In the genomic region with DNA sequence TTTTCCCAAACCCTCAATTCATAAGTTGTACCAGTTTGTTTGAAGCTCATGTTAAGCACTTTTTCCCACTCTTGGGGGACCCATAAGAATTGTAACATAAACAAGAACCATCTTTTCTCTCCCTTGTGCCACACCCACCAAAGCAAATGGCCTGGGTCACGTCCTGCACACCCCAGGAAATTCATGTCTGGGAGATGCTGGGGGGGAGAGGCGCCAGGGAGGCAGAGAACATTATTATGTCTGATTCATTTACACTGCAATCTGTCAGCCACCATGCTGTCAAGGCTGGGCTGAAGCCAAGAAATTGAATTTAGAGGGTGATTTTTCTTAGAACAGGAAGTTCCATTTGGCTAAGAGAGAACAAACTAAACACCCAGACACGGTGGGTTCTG, we compare ENCODE assay signal across 10 cellular contexts. TPM values are rescaled to one million over a fixed set of nuclear protein-coding genes. Genes with fewer than 3 reads are reported as not detected.
DNase-seq lines count a peak whose midpoint lies in the region; ATAC-seq, FAIRE-seq and TF ChIP-seq lines count a peak whose summit lies in the region.
"Had no signal": no experiment of that assay in that cellular context is flagged by ENCODE, and none has a peak within 500 bp of the region (broad histone marks: within the 10 kb centered on the region; RNA-seq: fewer than 3 reads in every experiment).

No MANE protein-coding gene starts in this region.

- peak; percentile 27 for DNase-seq in NCI-H1436 treated with DMSO at 0.1 percent for 48 hours (lab: John Stamatoyannopoulos, UW)
- no peak for DNase-seq in NCI-H1436 (lab: John Stamatoyannopoulos, UW)
- peak; percentile 67 for DNase-seq in astrocyte (ENCODE audit: low read depth)
- no peak for DNase-seq in tibial nerve (ENCODE audit: low spot score in 2 of 2)
- no peak for DNase-seq in ecto neural progenitor cell (ENCODE audit: low spot score)

- TF ChIP-seq EP300 in tibial nerve (IDR thresholded peaks at IDR 0.05): no peak

- peaks cover 53% of the 10 kb centered on the region for H3K36me3 Mint-ChIP-seq in astrocyte (ENCODE audit: low read depth, unreplicated experiment)

- FAIRE-seq in astrocyte (lab: Jason Lieb, UNC): no peak
- FAIRE-seq: A549 had no signal

- no peak for TF ChIP-seq POLR2A in tibial nerve (IDR thresholded peaks at IDR 0.05)

- H3K4me1 Mint-ChIP-seq in astrocyte (ENCODE audit: low read depth, unreplicated experiment): peaks cover 34% of the 10 kb centered on the region

- H3K4me1 ChIP-seq in astrocyte (ENCODE audit: insufficient read depth, low read length) (peaks cover 38% of the 10 kb centered on the region), tibial nerve (peaks cover 0 to 52% (median 26%) of the 10 kb centered on the region in 4 donors)

- 11 to 19% methylated on average over 3 of the region's 3 CpGs for WGBS in tibial nerve, 2 donors

- no peak for TF ChIP-seq CTCF in astrocyte (IDR thresholded peaks at IDR 0.05; ENCODE audit: insufficient read depth, low read depth, low read length)
- no peak for TF ChIP-seq CTCF in tibial nerve (IDR thresholded peaks at IDR 0.05)

- H4K20me1 ChIP-seq in astrocyte (ENCODE audit: insufficient read depth, low read length): no peaks in the 10 kb centered on the region

- peak overlapping the region; percentile 62 for H3K9ac ChIP-seq in astrocyte (ENCODE audit: low read length)

- H3K27me3 Mint-ChIP-seq in astrocyte (ENCODE audit: low read depth, unreplicated experiment): no peaks in the 10 kb centered on the region

- peaks cover 79% of the 10 kb centered on the region for H3K36me3 ChIP-seq in astrocyte (ENCODE audit: insufficient read depth, low read length)
- peaks cover 0 to 58% (median 0%) of the 10 kb centered on the region in 3 donors for H3K36me3 ChIP-seq in tibial nerve

- no peak overlapping the region for H2AFZ ChIP-seq in astrocyte (ENCODE audit: low read depth, low read length)

- no peaks in the 10 kb centered on the region for H3K9me3 Mint-ChIP-seq in astrocyte (ENCODE audit: unreplicated experiment)

- H3K79me2 ChIP-seq in astrocyte (ENCODE audit: insufficient read depth, low read length): peaks cover 10% of the 10 kb centered on the region

- no peak overlapping the region for H3K4me3 Mint-ChIP-seq in astrocyte (ENCODE audit: unreplicated experiment)

- no peak for ATAC-seq in HG02852 (IDR thresholded peaks at IDR 0.05; ENCODE audit: unreplicated experiment)
- no peak for ATAC-seq in HG03196 (IDR thresholded peaks at IDR 0.05; ENCODE audit: unreplicated experiment)
- ATAC-seq: body of pancreas had no signal

- H3K9me3 ChIP-seq in astrocyte (ENCODE audit: insufficient read depth, low read depth, low read length): no peaks in the 10 kb centered on the region
- H3K9me3 ChIP-seq in tibial nerve: no peaks in the 10 kb centered on the region
- H3K9me3 ChIP-seq: body of pancreas had no signal

- H3K4me3 ChIP-seq in astrocyte (ENCODE audit: insufficient read depth, low read depth, low read length) (no peak overlapping the region), tibial nerve (no peak overlapping the region)
- H3K4me3 ChIP-seq: A549, body of pancreas had no signal

- peak overlapping the region; percentile 28 for H3K4me2 ChIP-seq in astrocyte (ENCODE audit: low read length)
- H3K4me2 ChIP-seq: A549 had no signal

- H3K27ac ChIP-seq in astrocyte (ENCODE audit: low read depth, low read length) (peak overlapping the region; percentile 66), layer of hippocampus (ENCODE audit: low read depth, low read length) (peak overlapping the region; percentile 97), tibial nerve (peak overlapping the region in 3 of 4 donors; percentile 51 to 79 (median 58))

- H3K27me3 ChIP-seq in astrocyte (ENCODE audit: insufficient read depth, low read length) (no peaks in the 10 kb centered on the region), layer of hippocampus (ENCODE audit: control insufficient read depth, insufficient read depth, low read length) (no peaks in the 10 kb centered on the region), tibial nerve (no peaks in the 10 kb centered on the region)
- H3K27me3 ChIP-seq: body of pancreas had no signal

- peak overlapping the region; percentile 77 for H3K27ac Mint-ChIP-seq in astrocyte (ENCODE audit: unreplicated experiment)

RNA-seq across cellular contexts. Expression of a gene that starts 37.2 kb away (rescaled TPM):
- 47.9 and 50.2 TPM in 2 replicates for total RNA-seq in astrocyte
- 10 to 100 TPM; 13.3 to 22.1 (median 15.3) TPM for total RNA-seq in tibial nerve

Comparison
In these comparisons a context has a peak if more than half of its experiments do, and no peak if none do; other contexts are left out.
1. DNase-seq: peak in NCI-H1436 treated with DMSO at 0.1 percent for 48 hours (single experiment) and astrocyte (single experiment); none in NCI-H1436 (single experiment), tibial nerve (0 of 2) and ecto neural progenitor cell (single experiment).
2. Peak in every context shown above with its lines, with median percentiles within 50 percentile points of each other: H3K27ac ChIP-seq.